ENCODE assay signal across 18 cellular contexts in the genomic region with DNA sequence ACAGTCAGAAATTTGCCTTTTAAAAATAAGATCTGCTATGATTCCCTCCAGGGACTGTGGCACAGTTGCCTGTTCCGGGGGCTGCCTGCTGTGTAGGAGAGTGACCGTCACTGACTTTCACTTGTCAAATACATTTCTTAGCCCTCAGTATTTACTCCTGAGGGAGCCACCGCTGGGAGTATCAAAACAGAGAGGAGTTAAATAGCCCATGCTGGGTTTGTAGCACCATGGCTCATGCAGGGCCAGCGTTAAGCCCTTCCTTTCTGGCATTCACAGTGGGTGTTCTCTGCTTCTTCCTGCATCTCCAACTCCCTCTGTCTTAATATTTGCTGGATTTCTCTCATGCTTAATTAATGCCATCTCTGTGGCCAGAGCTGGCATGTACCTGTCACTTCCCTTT.
"Had no signal": no experiment of that assay in that cellular context is flagged by ENCODE, and none has a peak within 500 bp of the region (broad histone marks: within the 10 kb centered on the region; RNA-seq: fewer than 3 reads in every experiment).

No MANE protein-coding gene starts in this region.

- H3K27me3 ChIP-seq: brain microvascular endothelial cell had no signal

- DNase-seq: activated naive CD4-positive, alpha-beta T cell treated with Interleukin-2 at 50 U/mL for 16 hours; anterior cingulate cortex; brain microvascular endothelial cell; effector CD8-positive, alpha-beta T cell; foreskin fibroblast; glutamatergic neuron; hypothalamus; left colon; mucosa of descending colon; naive thymus-derived CD4-positive, alpha-beta T cell; psoas muscle; stimulated activated CD4-positive, alpha-beta T cell treated with anti-CD3 and anti-CD28 coated beads, Interleukin-12 subunit alpha, Interleukin-12 subunit beta, amount 100 ng/mL, for 4 hours; stimulated activated CD4-positive, alpha-beta T cell treated with anti-CD3 and anti-CD28 coated beads, Interleukin-2, amount 100 ng/mL, for 24 hours; T-cell; T-helper 9 cell had no signal

- H3K27ac ChIP-seq: brain microvascular endothelial cell, coronary artery, psoas muscle had no signal

- ATAC-seq: activated CD4-positive, CD25-positive, alpha-beta regulatory T cell treated with anti-CD3 and anti-CD28 coated beads, Interleukin-2, amount 50 U/mL, for 24 hours; activated T-helper 17 cell treated with anti-CD3 and anti-CD28 coated beads, Interleukin-2, amount 50 U/mL, for 72 hours; left colon; mucosa of descending colon; naive thymus-derived CD4-positive, alpha-beta T cell; psoas muscle; T-cell had no signal

- H3K4me1 ChIP-seq: psoas muscle had no signal

- H3K4me3 ChIP-seq: coronary artery, mucosa of descending colon, psoas muscle had no signal

- H3K9me3 ChIP-seq: mucosa of descending colon, psoas muscle had no signal

- H3K36me3 ChIP-seq: brain microvascular endothelial cell had no signal
